1 cellular context compared by ENCODE assay signal in the genomic region with DNA sequence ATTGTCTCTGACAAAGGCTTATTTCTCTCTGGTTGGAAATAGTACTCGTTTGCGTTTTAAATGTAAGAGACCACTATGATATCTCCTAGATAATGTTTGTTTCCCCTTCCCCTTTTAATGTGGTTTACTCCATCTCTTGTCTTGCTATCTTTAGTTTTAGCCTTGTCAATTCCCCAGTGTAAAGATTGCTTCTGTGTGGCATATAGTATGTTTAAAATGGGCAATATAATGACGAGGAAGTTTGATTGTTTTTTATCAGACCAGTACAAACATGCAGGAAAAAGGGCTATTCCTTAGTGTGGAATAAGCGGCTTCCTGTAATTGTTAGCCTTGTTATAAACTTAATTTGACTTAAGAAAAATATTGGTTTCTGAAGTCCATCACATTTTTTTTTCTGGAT.
TF ChIP-seq lines count a peak whose summit lies in the region.

No MANE protein-coding gene starts in this region.

TF ChIP-seq in WTC11, 78 proteins besides CTCF, POLR2A, EP300 and RAD21 (continued from another document):
- TF ChIP-seq, protein P1, sequence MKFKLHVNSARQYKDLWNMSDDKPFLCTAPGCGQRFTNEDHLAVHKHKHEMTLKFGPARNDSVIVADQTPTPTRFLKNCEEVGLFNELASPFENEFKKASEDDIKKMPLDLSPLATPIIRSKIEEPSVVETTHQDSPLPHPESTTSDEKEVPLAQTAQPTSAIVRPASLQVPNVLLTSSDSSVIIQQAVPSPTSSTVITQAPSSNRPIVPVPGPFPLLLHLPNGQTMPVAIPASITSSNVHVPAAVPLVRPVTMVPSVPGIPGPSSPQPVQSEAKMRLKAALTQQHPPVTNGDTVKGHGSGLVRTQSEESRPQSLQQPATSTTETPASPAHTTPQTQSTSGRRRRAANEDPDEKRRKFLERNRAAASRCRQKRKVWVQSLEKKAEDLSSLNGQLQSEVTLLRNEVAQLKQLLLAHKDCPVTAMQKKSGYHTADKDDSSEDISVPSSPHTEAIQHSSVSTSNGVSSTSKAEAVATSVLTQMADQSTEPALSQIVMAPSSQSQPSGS (CRISPR knock-in tag; IDR thresholded peaks at IDR 0.05; ENCODE audit: borderline replicate concordance, low read depth): no peak
- no peak for TF ChIP-seq EMX1 (CRISPR knock-in tag; IDR thresholded peaks at IDR 0.05)
